In genomic region chr15:27845535-27846369, GRCh38 we compare ENCODE assay signal across 25 cellular contexts.
"Had no signal": no experiment of that assay in that cellular context is flagged by ENCODE, and none has a peak within 500 bp of the region (broad histone marks: within the 10 kb centered on the region; RNA-seq: fewer than 3 reads in every experiment).

No MANE protein-coding gene starts in this region.

- H3K4me3 ChIP-seq: pancreas, psoas muscle, spleen, tibial nerve, uterus had no signal

- H3K9me3 ChIP-seq: pancreas, psoas muscle had no signal

- ATAC-seq: activated CD4-positive, CD25-positive, alpha-beta regulatory T cell treated with anti-CD3 and anti-CD28 coated beads, Interleukin-2, amount 50 U/mL, for 24 hours; activated naive CD8-positive, alpha-beta T cell treated with anti-CD3 and anti-CD28 coated beads, Interleukin-2, amount 50 U/mL, for 24 hours; left ventricle myocardium superior; pancreas; psoas muscle; T-helper 17 cell had no signal

- H3K4me1 ChIP-seq: pancreas, psoas muscle, spleen, tibial nerve, uterus had no signal

- H3K27ac Mint-ChIP-seq: activated CD4-positive, alpha-beta memory T cell treated with anti-CD3 and anti-CD28 coated beads for 36 hours; activated CD4-positive, alpha-beta T cell treated with anti-CD3 and anti-CD28 coated beads, Interleukin-2, amount 10 ng/mL, durations not matched to agents 24 days and 14 days; activated naive CD8-positive, alpha-beta T cell treated with anti-CD3 and anti-CD28 coated beads, Interleukin-2, amount 50 U/mL, for 24 hours; activated T-helper 1 cell treated with anti-CD3 and anti-CD28 coated beads, Interleukin-12 subunit alpha, Interleukin-12 subunit beta, Interleukin-2, Interleukin-4 antibody, amounts not matched to agents 30 ng/mL and 10 ng/mL and 1 ng/mL, durations not matched to agents 14 hours and 24 hours and 36 hours; nephron; T-helper 17 cell had no signal

- H3K27me3 Mint-ChIP-seq: activated CD4-positive, alpha-beta memory T cell treated with anti-CD3 and anti-CD28 coated beads for 36 hours; activated CD4-positive, alpha-beta T cell treated with anti-CD3 and anti-CD28 coated beads, Interleukin-2, amount 10 ng/mL, durations not matched to agents 24 days and 14 days; activated naive CD8-positive, alpha-beta T cell treated with anti-CD3 and anti-CD28 coated beads, Interleukin-2, amount 50 U/mL, for 24 hours; T-helper 17 cell had no signal

- H3K27me3 ChIP-seq: pancreas, spleen, tibial nerve, uterus had no signal

- DNase-seq: activated CD4-positive, alpha-beta memory T cell treated with anti-CD3 and anti-CD28 coated beads for 36 hours; activated CD4-positive, alpha-beta T cell treated with anti-CD3 and anti-CD28 coated beads, Interleukin-2, amount 10 ng/mL, durations not matched to agents 24 days and 14 days; activated CD8-positive, alpha-beta memory T cell treated with anti-CD3 and anti-CD28 coated beads, Interleukin-2, amount 50 U/mL, for 4 hours; activated gamma-delta T cell treated with Interleukin-2 at 50 U/mL for 16 hours; activated naive CD4-positive, alpha-beta T cell treated with anti-CD3 and anti-CD28 coated beads, Interleukin-2, amount 50 U/mL, for 16 hours; activated naive CD8-positive, alpha-beta T cell treated with anti-CD3 and anti-CD28 coated beads, Interleukin-2, amount 50 U/mL, for 24 hours; activated T-cell treated with anti-CD3 and anti-CD28 coated beads, Interleukin-2, amount 50 U/mL, for 1 hour; amygdala; central memory CD4-positive, alpha-beta T cell; dermis blood vessel endothelial cell; effector CD8-positive, alpha-beta T cell; left ventricle myocardium superior; nucleus accumbens; pancreas; psoas muscle; spleen; stimulated activated naive CD4-positive, alpha-beta T cell; T-helper 17 cell; T1000; uterus; WERI-Rb-1 had no signal

- H3K36me3 Mint-ChIP-seq: activated CD4-positive, alpha-beta memory T cell treated with anti-CD3 and anti-CD28 coated beads for 36 hours had no signal

- H3K4me3 Mint-ChIP-seq: activated CD4-positive, alpha-beta memory T cell treated with anti-CD3 and anti-CD28 coated beads for 36 hours; activated CD4-positive, alpha-beta T cell treated with anti-CD3 and anti-CD28 coated beads, Interleukin-2, amount 10 ng/mL, durations not matched to agents 24 days and 14 days; activated naive CD8-positive, alpha-beta T cell treated with anti-CD3 and anti-CD28 coated beads, Interleukin-2, amount 50 U/mL, for 24 hours; activated T-helper 1 cell treated with anti-CD3 and anti-CD28 coated beads, Interleukin-12 subunit alpha, Interleukin-12 subunit beta, Interleukin-2, Interleukin-4 antibody, amounts not matched to agents 30 ng/mL and 10 ng/mL and 1 ng/mL, durations not matched to agents 14 hours and 24 hours and 36 hours; nephron; T-helper 17 cell had no signal

- H3K4me1 Mint-ChIP-seq: activated CD4-positive, alpha-beta T cell treated with anti-CD3 and anti-CD28 coated beads, Interleukin-2, amount 10 ng/mL, durations not matched to agents 24 days and 14 days; activated naive CD8-positive, alpha-beta T cell treated with anti-CD3 and anti-CD28 coated beads, Interleukin-2, amount 50 U/mL, for 24 hours; nephron; T-helper 17 cell had no signal

- H3K27ac ChIP-seq: pancreas, psoas muscle, spleen, tibial nerve, uterus, WERI-Rb-1 had no signal

- H3K36me3 ChIP-seq: pancreas, spleen, tibial nerve, uterus, WERI-Rb-1 had no signal

- H3K9me3 Mint-ChIP-seq: nephron had no signal
